1 cellular context compared by ENCODE assay signal in genomic region chr6:3893487-3893886, GRCh38.
TF ChIP-seq lines count a peak whose summit lies in the region.

No MANE protein-coding gene starts in this region.

TF ChIP-seq in K562, 482 proteins besides CTCF, POLR2A, EP300 and RAD21 (continued from another document):
- no peak for TF ChIP-seq IRF9 (tag; IDR thresholded peaks at IDR 0.05)
- no peak for TF ChIP-seq NUFIP1 (IDR thresholded peaks at IDR 0.05; ENCODE audit: partially characterized antibody)
- no peak for TF ChIP-seq SIN3B (IDR thresholded peaks at IDR 0.05; ENCODE audit: low read depth)
- no peak for TF ChIP-seq ZNF398 (CRISPR knock-in tag; IDR thresholded peaks at IDR 0.05)
- no peak for TF ChIP-seq ZNF592 (IDR thresholded peaks at IDR 0.05)
- no peak for TF ChIP-seq ZNF668 (CRISPR knock-in tag; IDR thresholded peaks at IDR 0.05)
- peak; percentile 48; the same call in 1 of the 2 replicates for TF ChIP-seq ZNF316 (IDR thresholded peaks at IDR 0.05)
- no peak for TF ChIP-seq E2F8 (IDR thresholded peaks at IDR 0.05; ENCODE audit: low read depth, partially characterized antibody)
- TF ChIP-seq FOS (IDR thresholded peaks at IDR 0.05; ENCODE audit: extremely low read depth, insufficient read length): no peak
- TF ChIP-seq TFE3 (CRISPR knock-in tag; IDR thresholded peaks at IDR 0.05): no peak
- peak; percentile 65 for TF ChIP-seq NFYB (IDR thresholded peaks at IDR 0.05; ENCODE audit: extremely low read depth, insufficient read length)
- peak; percentile 18; the same call in 1 of the 2 replicates for TF ChIP-seq C11orf30 (IDR thresholded peaks at IDR 0.05; ENCODE audit: low read depth)
